8 cellular contexts compared by ENCODE assay signal in the genomic region with DNA sequence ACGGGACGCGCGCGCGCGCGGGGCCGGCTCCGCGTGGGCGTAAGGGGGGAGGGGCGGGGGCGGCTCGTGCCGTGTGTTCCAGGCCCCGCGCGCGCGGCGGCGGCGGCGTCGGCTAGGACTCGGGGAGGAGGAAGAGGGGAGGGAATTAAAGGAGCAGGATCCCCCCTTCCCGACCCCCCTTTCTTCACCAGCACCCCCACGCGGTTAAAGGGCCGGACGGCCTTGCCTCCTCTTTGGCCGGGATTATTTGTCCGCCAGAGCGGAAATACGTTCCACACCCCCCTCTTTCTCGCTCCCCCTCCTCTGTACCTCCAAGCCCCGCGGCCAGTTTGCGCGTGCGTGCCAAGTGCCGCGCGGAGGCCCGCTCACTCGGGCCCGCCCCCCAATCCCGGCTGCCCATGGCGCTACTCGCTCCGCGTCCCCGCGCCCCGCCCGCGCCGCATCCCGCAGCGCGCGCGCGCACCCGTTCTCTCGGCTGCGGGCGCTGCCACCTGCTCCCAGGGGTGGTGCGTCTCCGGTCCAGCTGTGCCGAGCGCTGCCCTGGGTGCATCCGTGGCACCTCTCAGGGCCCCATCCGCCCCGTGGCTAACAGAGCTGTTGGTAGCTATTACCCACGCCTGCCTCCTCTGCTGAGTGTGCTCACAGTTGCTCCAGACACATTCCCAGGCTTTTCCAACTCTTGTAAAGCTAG. TPM values are rescaled to one million over a fixed set of nuclear protein-coding genes. Genes with fewer than 3 reads are reported as not detected.
A peak's percentile ranks its signal among the peaks of the same experiment; 100 is the strongest.
DNase-seq lines count a peak whose midpoint lies in the region; ATAC-seq and TF ChIP-seq lines count a peak whose summit lies in the region.

A gene with protein sequence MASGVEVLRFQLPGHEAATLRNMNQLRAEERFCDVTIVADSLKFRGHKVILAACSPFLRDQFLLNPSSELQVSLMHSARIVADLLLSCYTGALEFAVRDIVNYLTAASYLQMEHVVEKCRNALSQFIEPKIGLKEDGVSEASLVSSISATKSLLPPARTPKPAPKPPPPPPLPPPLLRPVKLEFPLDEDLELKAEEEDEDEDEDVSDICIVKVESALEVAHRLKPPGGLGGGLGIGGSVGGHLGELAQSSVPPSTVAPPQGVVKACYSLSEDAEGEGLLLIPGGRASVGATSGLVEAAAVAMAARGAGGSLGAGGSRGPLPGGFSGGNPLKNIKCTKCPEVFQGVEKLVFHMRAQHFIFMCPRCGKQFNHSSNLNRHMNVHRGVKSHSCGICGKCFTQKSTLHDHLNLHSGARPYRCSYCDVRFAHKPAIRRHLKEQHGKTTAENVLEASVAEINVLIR (minus strand): TSS at position 134 of the 691 bp plus-strand sequence. CDS start 781 bp downstream, outside the sequence.

- H3K27me3 ChIP-seq in MG63 (no peaks in the 10 kb centered on the region), RWPE2 (ENCODE audit: insufficient read depth, poor library complexity, severe bottlenecking) (no peaks in the 10 kb centered on the region)

- peak within 1 kb of the TSS; percentile 47 for H3K4me3 ChIP-seq in MG63
- peak within 1 kb of the TSS; percentile 36 for H3K4me3 ChIP-seq in RWPE2 (ENCODE audit: severe bottlenecking)
- H3K4me3 ChIP-seq in fibroblast of the aortic adventitia (ENCODE audit: low read depth, low read length) = peak within 1 kb of the TSS; percentile 74

- peaks cover 4% of the 10 kb centered on the region for H3K4me1 ChIP-seq in RWPE2 (ENCODE audit: insufficient read depth, poor library complexity, severe bottlenecking)

- H3K36me3 ChIP-seq in MG63 = peaks cover 2% of the 10 kb centered on the region; the same call in 1 of the 2 replicates
- no peaks in the 10 kb centered on the region for H3K36me3 ChIP-seq in RWPE2 (ENCODE audit: low read depth)

- ATAC-seq in GM21423 (IDR thresholded peaks at IDR 0.05; ENCODE audit: unreplicated experiment) (peak; percentile 54), RWPE2 (ENCODE audit: low read depth) (peak; percentile 66)
- peak; percentile 80 to 88 for ATAC-seq in natural killer cell treated with Interleukin-12 subunit alpha and Interleukin-12 subunit beta and Interleukin-15 and Interleukin-18, amount 100 ng/mL, for 72 hours
- ATAC-seq in stimulated activated naive B cell treated with anti-CD40 and anti-IgM and Interleukin-4, amounts not matched to agents 10 μg/mL and 1 μg/mL and 100 μg/mL, for 72 hours (replicated peaks) = peak; percentile 65 to 74

- H3K27me3 Mint-ChIP-seq in natural killer cell treated with Interleukin-12 subunit alpha and Interleukin-12 subunit beta and Interleukin-15 and Interleukin-18, amount 100 ng/mL, for 72 hours = peaks cover 0 to 4% of the 10 kb centered on the region in 2 donors
- H3K27me3 Mint-ChIP-seq in stimulated activated naive B cell treated with anti-CD40 and anti-IgM and Interleukin-4, amounts not matched to agents 10 μg/mL and 1 μg/mL and 100 μg/mL, for 72 hours = no peaks in the 10 kb centered on the region

- peak; percentile 88 for DNase-seq in CD1c-positive myeloid dendritic cell (ENCODE audit: extremely low spot score)
- DNase-seq in MG63 = peak; percentile 90
- DNase-seq in RWPE2 (ENCODE audit: low spot score) = peak; percentile 91
- peak; percentile 94 for DNase-seq in activated effector memory CD4-positive, alpha-beta T cell treated with anti-CD3 and anti-CD28 coated beads, Interleukin-2, amount 50 U/mL, for 16 hours
- peak; percentile 96 for DNase-seq in fibroblast of the aortic adventitia (ENCODE audit: low read depth)
- peak; percentile 88 for DNase-seq in natural killer cell treated with Interleukin-12 subunit alpha and Interleukin-12 subunit beta and Interleukin-15 and Interleukin-18, amount 100 ng/mL, for 72 hours (ENCODE audit: low spot score)
- peak; percentile 86 for DNase-seq in stimulated activated naive B cell treated with anti-CD40 and anti-IgM and Interleukin-4, amounts not matched to agents 10 μg/mL and 1 μg/mL and 100 μg/mL, for 72 hours

- H3K9me3 ChIP-seq in MG63 = no peaks in the 10 kb centered on the region
- no peaks in the 10 kb centered on the region for H3K9me3 ChIP-seq in RWPE2 (ENCODE audit: severe bottlenecking)

- H3K9me3 Mint-ChIP-seq in natural killer cell treated with Interleukin-12 subunit alpha and Interleukin-12 subunit beta and Interleukin-15 and Interleukin-18, amount 100 ng/mL, for 72 hours = no peaks in the 10 kb centered on the region
- no peaks in the 10 kb centered on the region for H3K9me3 Mint-ChIP-seq in stimulated activated naive B cell treated with anti-CD40 and anti-IgM and Interleukin-4, amounts not matched to agents 10 μg/mL and 1 μg/mL and 100 μg/mL, for 72 hours

- TF ChIP-seq CTCF in RWPE2 (IDR thresholded peaks at IDR 0.05; ENCODE audit: poor library complexity, severe bottlenecking) (no peak), fibroblast of the aortic adventitia (IDR thresholded peaks at IDR 0.05; ENCODE audit: insufficient read depth, low read length) (peak; percentile 16)

- H3K36me3 Mint-ChIP-seq in natural killer cell treated with Interleukin-12 subunit alpha and Interleukin-12 subunit beta and Interleukin-15 and Interleukin-18, amount 100 ng/mL, for 72 hours = no peaks in the 10 kb centered on the region
- H3K36me3 Mint-ChIP-seq in stimulated activated naive B cell treated with anti-CD40 and anti-IgM and Interleukin-4, amounts not matched to agents 10 μg/mL and 1 μg/mL and 100 μg/mL, for 72 hours = peaks cover 4 to 7% of the 10 kb centered on the region in 2 donors

- peak within 1 kb of the TSS; percentile 74 for H3K4me3 Mint-ChIP-seq in natural killer cell treated with Interleukin-12 subunit alpha and Interleukin-12 subunit beta and Interleukin-15 and Interleukin-18, amount 100 ng/mL, for 72 hours
- peak within 1 kb of the TSS; percentile 86 to 91 for H3K4me3 Mint-ChIP-seq in stimulated activated naive B cell treated with anti-CD40 and anti-IgM and Interleukin-4, amounts not matched to agents 10 μg/mL and 1 μg/mL and 100 μg/mL, for 72 hours

- peak within 1 kb of the TSS; percentile 68 for H3K27ac ChIP-seq in RWPE2 (ENCODE audit: poor library complexity, severe bottlenecking)

- H3K4me1 Mint-ChIP-seq in natural killer cell treated with Interleukin-12 subunit alpha and Interleukin-12 subunit beta and Interleukin-15 and Interleukin-18, amount 100 ng/mL, for 72 hours (ENCODE audit: low read depth in 2 of 2) = peaks cover 29 to 32% of the 10 kb centered on the region in 2 donors
- H3K4me1 Mint-ChIP-seq in stimulated activated naive B cell treated with anti-CD40 and anti-IgM and Interleukin-4, amounts not matched to agents 10 μg/mL and 1 μg/mL and 100 μg/mL, for 72 hours = peaks cover 21 to 35% of the 10 kb centered on the region in 2 donors

- peak within 1 kb of the TSS; percentile 30 to 46 for H3K27ac Mint-ChIP-seq in natural killer cell treated with Interleukin-12 subunit alpha and Interleukin-12 subunit beta and Interleukin-15 and Interleukin-18, amount 100 ng/mL, for 72 hours
- H3K27ac Mint-ChIP-seq in stimulated activated naive B cell treated with anti-CD40 and anti-IgM and Interleukin-4, amounts not matched to agents 10 μg/mL and 1 μg/mL and 100 μg/mL, for 72 hours = peak within 1 kb of the TSS; percentile 91

RNA-seq across cellular contexts. Expression of the gene that starts here (rescaled TPM):
- 0.67 and 9.3 TPM in 2 replicates for total RNA-seq in MG63 (2014; rRNA removed; shearing (Covaris generic); ENCODE audit: low replicate concordance)
- total RNA-seq in fibroblast of the aortic adventitia (ENCODE audit: low replicate concordance) = 3.3 and 3.8 TPM in 2 replicates
- 1 to 10 TPM; 1.4 to 2.9 TPM for total RNA-seq in natural killer cell treated with Interleukin-12 subunit alpha and Interleukin-12 subunit beta and Interleukin-15 and Interleukin-18, amount 100 ng/mL, for 72 hours

Comparison
In these comparisons a context has a peak if more than half of its experiments do, and no peak if none do; other contexts are left out.
1. Peak in every context shown above with its lines: DNase-seq, ATAC-seq, H3K4me3 ChIP-seq and H3K27ac ChIP-seq.